Comparison of ENCODE assay signal across 26 cellular contexts in the genomic region with DNA sequence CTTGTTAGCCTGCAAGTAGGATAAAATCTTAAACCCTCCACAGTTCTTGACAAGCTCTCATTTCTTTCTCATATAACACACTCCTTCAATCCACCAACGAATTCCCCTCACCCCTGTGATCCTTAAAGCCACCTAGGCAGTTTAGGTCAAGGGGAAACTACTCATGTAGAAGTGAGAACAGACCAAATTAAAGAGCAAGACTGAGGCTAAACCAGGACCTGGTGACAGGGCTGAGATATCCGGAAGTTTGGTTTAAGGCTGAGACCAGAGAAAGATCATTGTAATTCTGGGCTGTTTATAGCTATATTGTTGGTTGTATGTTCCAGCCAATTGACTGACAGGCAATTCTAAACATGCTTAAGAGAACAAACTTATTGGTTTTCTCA. TPM values are rescaled to one million over a fixed set of nuclear protein-coding genes. Genes with fewer than 3 reads are reported as not detected.
DNase-seq lines count a peak whose midpoint lies in the region; ATAC-seq and TF ChIP-seq lines count a peak whose summit lies in the region.
"Had no signal": no experiment of that assay in that cellular context is flagged by ENCODE, and none has a peak within 500 bp of the region (broad histone marks: within the 10 kb centered on the region; RNA-seq: fewer than 3 reads in every experiment).

No MANE protein-coding gene starts in this region.

- H3K79me1 ChIP-seq in trophoblast cell (ENCODE audit: low read length): peaks cover 8% of the 10 kb centered on the region

- H3K79me2 ChIP-seq in MM.1S (ENCODE audit: low read length) (no peaks in the 10 kb centered on the region), trophoblast cell (ENCODE audit: control insufficient read depth, insufficient read depth, low read length, poor library complexity) (no peaks in the 10 kb centered on the region)

- no peaks in the 10 kb centered on the region for H3K4me1 Mint-ChIP-seq in activated CD4-positive, alpha-beta T cell treated with anti-CD3 and anti-CD28 coated beads, Interleukin-2, amount 10 ng/mL, durations not matched to agents 7 days and 5 days
- H3K4me1 Mint-ChIP-seq: T-cell had no signal

- H3K27me3 Mint-ChIP-seq in activated CD4-positive, alpha-beta T cell treated with anti-CD3 and anti-CD28 coated beads, Interleukin-2, amount 10 ng/mL, durations not matched to agents 7 days and 5 days: no peaks in the 10 kb centered on the region
- H3K27me3 Mint-ChIP-seq: T-cell had no signal

- no peak overlapping the region for H2AK5ac ChIP-seq in trophoblast cell (ENCODE audit: low read length)

- no peak overlapping the region for H4K8ac ChIP-seq in trophoblast cell (ENCODE audit: low read depth, low read length)

- no peaks in the 10 kb centered on the region for H3K9me3 ChIP-seq in MM.1S (replicated peaks; ENCODE audit: insufficient read depth, low read length)
- no peaks in the 10 kb centered on the region for H3K9me3 ChIP-seq in trophoblast cell (ENCODE audit: insufficient read depth, low read depth, low read length)
- H3K9me3 ChIP-seq: BE2C, breast epithelium, HAP-1, lower lobe of right lung, SJSA1, uterus had no signal

- CTCF ChIA-PET in activated CD4-positive, alpha-beta T cell treated with anti-CD3 and anti-CD28 coated beads, Interleukin-2, amount 10 ng/mL, durations not matched to agents 7 days and 5 days (lab: Charles Lee): interaction anchor here (0.8 to 2.2 kb wide), 5 partner anchors 9 to 822 kb away, joined by 3 to 11 read pairs (median 4); no protein-coding TSS in a partner anchor

- no peak overlapping the region for H4K12ac ChIP-seq in trophoblast cell (ENCODE audit: low read depth, low read length)

- ATAC-seq in GM18498 (IDR thresholded peaks at IDR 0.05; ENCODE audit: unreplicated experiment) (peak; percentile 69), GM18505 (IDR thresholded peaks at IDR 0.05; ENCODE audit: unreplicated experiment) (no peak)
- ATAC-seq: HepG2, T-cell had no signal

- POLR2A ChIA-PET in activated CD4-positive, alpha-beta T cell treated with anti-CD3 and anti-CD28 coated beads, Interleukin-2, amount 10 ng/mL, durations not matched to agents 7 days and 5 days (lab: Charles Lee): no interaction called here

- H2BK120ac ChIP-seq in trophoblast cell (ENCODE audit: insufficient read depth, low read length, poor library complexity): no peak overlapping the region

- H2AFZ ChIP-seq in MM.1S (ENCODE audit: low read length): no peak overlapping the region
- no peak overlapping the region for H2AFZ ChIP-seq in trophoblast cell (ENCODE audit: insufficient read depth, low read length, poor library complexity)

- H3K9ac ChIP-seq in MM.1S (ENCODE audit: low read length) (no peak overlapping the region), trophoblast cell (ENCODE audit: low read length) (no peak overlapping the region)

- peaks cover 12% of the 10 kb centered on the region; the same call in 1 of the 2 replicates for H3K4me1 ChIP-seq in MM.1S (ENCODE audit: low read length)
- H3K4me1 ChIP-seq in trophoblast cell (ENCODE audit: control insufficient read depth in 1 of 2, insufficient read depth in 2 of 2, low read length in 2 of 2): peaks cover 21 to 31% of the 10 kb centered on the region in 2 experiments
- H3K4me1 ChIP-seq: BE2C, breast epithelium, HAP-1, uterus had no signal

- no peak overlapping the region for H4K91ac ChIP-seq in trophoblast cell (ENCODE audit: low read depth, low read length)

- H3K4me3 Mint-ChIP-seq in activated CD4-positive, alpha-beta T cell treated with anti-CD3 and anti-CD28 coated beads, Interleukin-2, amount 10 ng/mL, durations not matched to agents 7 days and 5 days: no peak overlapping the region
- H3K4me3 Mint-ChIP-seq: T-cell had no signal

- no peak overlapping the region for H3K27ac Mint-ChIP-seq in activated CD4-positive, alpha-beta T cell treated with anti-CD3 and anti-CD28 coated beads, Interleukin-2, amount 10 ng/mL, durations not matched to agents 7 days and 5 days
- H3K27ac Mint-ChIP-seq: T-cell had no signal

- H3K27ac ChIP-seq in MM.1S (ENCODE audit: low read length) (peak overlapping the region; percentile 46; the same call in 1 of the 2 replicates), epithelial cell of prostate (peak overlapping the region; percentile 77), trophoblast cell (ENCODE audit: low read depth, low read length) (no peak overlapping the region)
- H3K27ac ChIP-seq: breast epithelium, HL-60, lower lobe of right lung, SJSA1, uterus had no signal

- TF ChIP-seq POLR2A in GM18505 (IDR thresholded peaks at IDR 0.05; ENCODE audit: borderline replicate concordance, extremely low read depth, insufficient read depth, insufficient read length): no peak

- H3F3A ChIP-seq in MM.1S (ENCODE audit: insufficient read depth, low read length): 0 out of 2 replicates have a peak, but pooled peaks cover 3% of the 10 kb centered on the region

- H3K14ac ChIP-seq in trophoblast cell (ENCODE audit: low read length): no peak overlapping the region

- peak overlapping the region; percentile 39 for H3K4me2 ChIP-seq in MM.1S (ENCODE audit: low read depth, low read length)
- no peak overlapping the region for H3K4me2 ChIP-seq in trophoblast cell (ENCODE audit: low read length)
- H3K4me2 ChIP-seq: smooth muscle cell had no signal

- H4K20me1 ChIP-seq in MM.1S (ENCODE audit: insufficient read depth, low read length): no peaks in the 10 kb centered on the region

- no peaks in the 10 kb centered on the region for H3K36me3 Mint-ChIP-seq in activated CD4-positive, alpha-beta T cell treated with anti-CD3 and anti-CD28 coated beads, Interleukin-2, amount 10 ng/mL, durations not matched to agents 7 days and 5 days (ENCODE audit: low read depth)

- no peak overlapping the region for H3K4ac ChIP-seq in trophoblast cell (ENCODE audit: low read depth, low read length)

- H3K9me3 Mint-ChIP-seq in activated CD4-positive, alpha-beta T cell treated with anti-CD3 and anti-CD28 coated beads, Interleukin-2, amount 10 ng/mL, durations not matched to agents 7 days and 5 days: no peaks in the 10 kb centered on the region
- H3K9me3 Mint-ChIP-seq: T-cell had no signal

- H3K4me3 ChIP-seq in MM.1S (ENCODE audit: low read length) (no peak overlapping the region), trophoblast cell (ENCODE audit: low read depth, low read length) (no peak overlapping the region)
- H3K4me3 ChIP-seq: breast epithelium, HAP-1, lower lobe of right lung, SJSA1, smooth muscle cell, uterus had no signal

- TF ChIP-seq CTCF in MM.1S (IDR thresholded peaks at IDR 0.05; ENCODE audit: low read length): no peak

- H3K36me3 ChIP-seq in MM.1S (replicated peaks; ENCODE audit: insufficient read depth, low read length) (no peaks in the 10 kb centered on the region), trophoblast cell (ENCODE audit: control insufficient read depth in 1 of 2, insufficient read depth in 2 of 2, low read length in 2 of 2) (no peaks in the 10 kb centered on the region)
- H3K36me3 ChIP-seq: BE2C, breast epithelium, HAP-1, lower lobe of right lung, SJSA1, uterus had no signal

- 100% methylated on average over 1 of the region's 2 CpGs for whole genome bisulfite sequencing in trophoblast cell (ENCODE audit: extremely low coverage, insufficient coverage, insufficient read length)

- no peak overlapping the region for H3K18ac ChIP-seq in trophoblast cell (ENCODE audit: low read length)

- no peaks in the 10 kb centered on the region for H3K9me2 ChIP-seq in MM.1S (replicated peaks; ENCODE audit: insufficient read depth, low read length)

- H3K27me3 ChIP-seq in MM.1S (replicated peaks; ENCODE audit: insufficient read depth, low read length) (no peaks in the 10 kb centered on the region), trophoblast cell (ENCODE audit: insufficient read depth, low read length) (no peaks in the 10 kb centered on the region)
- H3K27me3 ChIP-seq: BE2C, breast epithelium, SJSA1, uterus had no signal

- no peak overlapping the region for H2BK5ac ChIP-seq in trophoblast cell (ENCODE audit: low read depth, low read length, poor library complexity)

- no peak overlapping the region for H3K23ac ChIP-seq in trophoblast cell (ENCODE audit: low read length)

- peak overlapping the region; percentile 75 for H2BK12ac ChIP-seq in trophoblast cell (ENCODE audit: low read length)

- no peak for DNase-seq in MM.1S
- DNase-seq in epithelial cell of prostate (ENCODE audit: low read depth, low spot score): no peak
- no peak for DNase-seq in trophoblast cell
- no peak for DNase-seq in NK-92 treated with Interleukin-12 subunit alpha and Interleukin-12 subunit beta, amount 100 ng/mL, for 24 hours (lab: John Stamatoyannopoulos, UW)
- no peak for DNase-seq in stimulated activated CD4-positive, alpha-beta T cell treated with anti-CD3 and anti-CD28 coated beads, Interleukin-2, amount 100 ng/mL, for 48 hours
- DNase-seq in activated CD4-positive, alpha-beta T cell treated with anti-CD3 and anti-CD28 coated beads, Interleukin-2, amount 10 ng/mL, durations not matched to agents 7 days and 5 days: no peak
- DNase-seq: activated naive CD4-positive, alpha-beta T cell treated with Interleukin-2 at 50 U/mL for 16 hours; activated T-cell treated with anti-CD3 and anti-CD28 coated beads, Interleukin-2, amount 50 U/mL, for 1 hour; BE2C; DMS53; lower lobe of right lung; NCI-H1105; NCI-H2029; NCI-H345; occipital lobe; stimulated activated CD4-positive, alpha-beta T cell treated with anti-CD3 and anti-CD28 coated beads, Interleukin-2, amount 100 ng/mL, for 24 hours; T-cell; uterus had no signal

RNA-seq across cellular contexts. Expression of gene PTGR2, which starts 54.1 kb away (rescaled TPM):
- polyA plus RNA-seq in trophoblast cell (2013): 7.6 and 7.7 TPM in 2 replicates
- 1 to 10 TPM; 2.1 to 2.2 TPM for total RNA-seq in activated CD4-positive, alpha-beta T cell treated with anti-CD3 and anti-CD28 coated beads, Interleukin-2, amount 10 ng/mL, durations not matched to agents 7 days and 5 days
